In genomic region chr1:38030596-38031512, GRCh38 we compare ENCODE assay signal across 9 cellular contexts. TPM values are rescaled to one million over a fixed set of nuclear protein-coding genes. Genes with fewer than 3 reads are reported as not detected.
DNase-seq lines count a peak whose midpoint lies in the region; ATAC-seq, FAIRE-seq and TF ChIP-seq lines count a peak whose summit lies in the region.
"Had no signal": no experiment of that assay in that cellular context is flagged by ENCODE, and none has a peak within 500 bp of the region (broad histone marks: within the 10 kb centered on the region; RNA-seq: fewer than 3 reads in every experiment).

No MANE protein-coding gene starts in this region.

- peak overlapping the region; percentile 90 for H3K27ac Mint-ChIP-seq in activated T-helper 2 cell treated with anti-CD3 and anti-CD28 coated beads, Interferon-gamma antibody, Interleukin-2, Interleukin-4, amounts not matched to agents 10 μg/mL and 5 μg/mL and 100 μg/mL, durations not matched to agents 14 hours and 24 hours and 36 hours

- H3K4me1 ChIP-seq in right atrium auricular region (peaks cover 0 to 28% of the 10 kb centered on the region in 2 donors), keratinocyte (ENCODE audit: control insufficient read depth, extremely low read depth, insufficient read depth, low read length) (peaks cover 56% of the 10 kb centered on the region), urinary bladder (ENCODE audit: insufficient read depth) (no peaks in the 10 kb centered on the region)

- peaks cover 51% of the 10 kb centered on the region for H3K4me1 Mint-ChIP-seq in activated T-helper 2 cell treated with anti-CD3 and anti-CD28 coated beads, Interferon-gamma antibody, Interleukin-2, Interleukin-4, amounts not matched to agents 10 μg/mL and 5 μg/mL and 100 μg/mL, durations not matched to agents 14 hours and 24 hours and 36 hours (ENCODE audit: low read depth)

- H3K27ac ChIP-seq in right atrium auricular region = peak overlapping the region in 1 of 2 donors; percentile 44
- H3K27ac ChIP-seq in keratinocyte (ENCODE audit: control insufficient read depth, insufficient read depth, low read length) = peak overlapping the region; percentile 98
- H3K27ac ChIP-seq in urinary bladder (ENCODE audit: low read depth) = peak overlapping the region; percentile 48

- H3K4me3 ChIP-seq in right atrium auricular region (no peak overlapping the region), keratinocyte (ENCODE audit: control insufficient read depth in 2 of 3, extremely low read depth in 1 of 3, insufficient read depth in 2 of 3, low read depth in 1 of 3, low read length in 3 of 3) (peak overlapping the region in 2 of 3 experiments; percentile 13 to 36), urinary bladder (ENCODE audit: low read depth, low read length) (no peak overlapping the region)

- H3K36me3 ChIP-seq in right atrium auricular region (peaks cover 3% of the 10 kb centered on the region), keratinocyte (ENCODE audit: control insufficient read depth in 2 of 2, extremely low read depth in 1 of 2, insufficient read depth in 2 of 2, low read length in 2 of 2) (peaks cover 0 to under 1% of the 10 kb centered on the region in 2 experiments), urinary bladder (ENCODE audit: insufficient read depth) (no peaks in the 10 kb centered on the region)

- dilution Hi-C loops in keratinocyte (cut with MboI; ENCODE audit: extremely low pct_ligation_motif_present, low sequenced_read_pairs) = no loop called here

- peaks cover 16% of the 10 kb centered on the region for H3K36me3 Mint-ChIP-seq in activated T-helper 2 cell treated with anti-CD3 and anti-CD28 coated beads, Interferon-gamma antibody, Interleukin-2, Interleukin-4, amounts not matched to agents 10 μg/mL and 5 μg/mL and 100 μg/mL, durations not matched to agents 14 hours and 24 hours and 36 hours (ENCODE audit: low read depth)

- no peak for DNase-seq in Right ventricle myocardium superior
- DNase-seq in right atrium auricular region (ENCODE audit: low spot score) = no peak
- no peak for DNase-seq in activated T-helper 2 cell treated with anti-CD3 and anti-CD28 coated beads, Interferon-gamma antibody, Interleukin-2, Interleukin-4, amounts not matched to agents 10 μg/mL and 5 μg/mL and 100 μg/mL, durations not matched to agents 14 hours and 24 hours and 36 hours (ENCODE audit: low spot score)
- DNase-seq in keratinocyte (ENCODE audit: low read depth, low spot score) = no peak
- DNase-seq in NCI-H1092 treated with DMSO at 0.1 percent for 48 hours (lab: John Stamatoyannopoulos, UW) = no peak
- DNase-seq in stimulated activated CD4-positive, alpha-beta T cell treated with anti-CD3 and anti-CD28 coated beads, Interleukin-1b, Interleukin-23, amount 100 ng/mL, for 48 hours = no peak
- no peak for DNase-seq in activated CD8-positive, alpha-beta memory T cell treated with anti-CD3 and anti-CD28 coated beads for 24 hours

- no peaks in the 10 kb centered on the region for H3K79me2 ChIP-seq in keratinocyte (ENCODE audit: control insufficient read depth, insufficient read depth, low read length)

- ATAC-seq in Right ventricle myocardium superior (ENCODE audit: poor library complexity) = peak; percentile 14

- intact Hi-C loops in Right ventricle myocardium superior (cut with DNase I) = no loop called here
- intact Hi-C loops in activated T-helper 2 cell treated with anti-CD3 and anti-CD28 coated beads, Interferon-gamma antibody, Interleukin-2, Interleukin-4, amounts not matched to agents 10 μg/mL and 5 μg/mL and 100 μg/mL, durations not matched to agents 14 hours and 24 hours and 36 hours (cut with micrococcal nuclease) = loop anchor here (1.0 kb wide), 2 partner anchors 16 to 19 kb away; partner anchors contain the start of gene UTP11

- H3K9me3 ChIP-seq in right atrium auricular region (no peaks in the 10 kb centered on the region), keratinocyte (ENCODE audit: control insufficient read depth, low read depth, low read length) (no peaks in the 10 kb centered on the region)

- H4K20me1 ChIP-seq in keratinocyte (ENCODE audit: control insufficient read depth, extremely low read depth, insufficient read depth, low read length) = peaks cover 4% of the 10 kb centered on the region

- peak overlapping the region; percentile 81 for H3K9ac ChIP-seq in keratinocyte (ENCODE audit: control insufficient read depth, extremely low read depth, insufficient read depth, low read length)

- TF ChIP-seq CTCF in right atrium auricular region (IDR thresholded peaks at IDR 0.05) = no peak
- no peak for TF ChIP-seq CTCF in keratinocyte (optimal IDR thresholded peaks at IDR 0.05 in 1 of 3, IDR thresholded peaks at IDR 0.05 in 1 of 3, conservative IDR thresholded peaks at IDR 0.05 in 1 of 3; ENCODE audit: extremely low read depth in 1 of 3, insufficient read depth in 2 of 3, low read length in 3 of 3)

- H3K27me3 ChIP-seq in right atrium auricular region (no peaks in the 10 kb centered on the region), keratinocyte (ENCODE audit: control insufficient read depth, extremely low read depth, insufficient read depth, low read length) (no peaks in the 10 kb centered on the region)

- H3K27me3 Mint-ChIP-seq in activated T-helper 2 cell treated with anti-CD3 and anti-CD28 coated beads, Interferon-gamma antibody, Interleukin-2, Interleukin-4, amounts not matched to agents 10 μg/mL and 5 μg/mL and 100 μg/mL, durations not matched to agents 14 hours and 24 hours and 36 hours (ENCODE audit: low read depth) = no peaks in the 10 kb centered on the region

- peak overlapping the region; percentile 73 for H3K4me2 ChIP-seq in keratinocyte (ENCODE audit: control insufficient read depth, extremely low read depth, insufficient read depth, low read depth, low read length)

- H2AFZ ChIP-seq in keratinocyte (ENCODE audit: control insufficient read depth, low read length) = no peak overlapping the region

- FAIRE-seq in keratinocyte (lab: Jason Lieb, UNC) = no peak

- peak overlapping the region; percentile 37 for H3K4me3 Mint-ChIP-seq in activated T-helper 2 cell treated with anti-CD3 and anti-CD28 coated beads, Interferon-gamma antibody, Interleukin-2, Interleukin-4, amounts not matched to agents 10 μg/mL and 5 μg/mL and 100 μg/mL, durations not matched to agents 14 hours and 24 hours and 36 hours (ENCODE audit: low read depth)

- no peaks in the 10 kb centered on the region for H3K9me3 Mint-ChIP-seq in activated T-helper 2 cell treated with anti-CD3 and anti-CD28 coated beads, Interferon-gamma antibody, Interleukin-2, Interleukin-4, amounts not matched to agents 10 μg/mL and 5 μg/mL and 100 μg/mL, durations not matched to agents 14 hours and 24 hours and 36 hours

- H3K9me1 ChIP-seq in keratinocyte (ENCODE audit: control insufficient read depth, extremely low read depth, insufficient read depth, low read length) = no peaks in the 10 kb centered on the region

- WGBS in urinary bladder = 72% methylated on average over 17 of the region's 17 CpGs

RNA-seq across cellular contexts. Expression of gene POU3F1, which starts 15.7 kb away (rescaled TPM):
- total RNA-seq in Right ventricle myocardium superior (0.16 TPM), right atrium auricular region (not detected), urinary bladder (0.32 TPM)
- total RNA-seq in activated T-helper 2 cell treated with anti-CD3 and anti-CD28 coated beads, Interferon-gamma antibody, Interleukin-2, Interleukin-4, amounts not matched to agents 10 μg/mL and 5 μg/mL and 100 μg/mL, durations not matched to agents 14 hours and 24 hours and 36 hours = 0.32 and 0.48 TPM in 2 replicates
- polyA plus RNA-seq in keratinocyte (0.32 to 1.3 TPM (median 0.59 TPM) in 3 replicates), urinary bladder (0.60 TPM)
- polyA plus RNA-seq in keratinocyte (2011; ENCODE audit: low read depth) = 0.71 TPM
- polyA plus RNA-seq in keratinocyte (2011; cell fraction: cytosol; rRNA removed) = 0.33 and 0.84 TPM in 2 replicates
- 0.52 and 1.7 TPM in 2 replicates for polyA plus RNA-seq in keratinocyte (2011; cell fraction: nucleus; rRNA removed)
- polyA plus RNA-seq in keratinocyte (2012; ENCODE audit: low replicate concordance) = 0.87 and 2.2 TPM in 2 replicates
- polyA minus RNA-seq in keratinocyte = 0.61 to 0.72 TPM (median 0.63 TPM) in 3 replicates
- polyA minus RNA-seq in keratinocyte (2011; cell fraction: cytosol; rRNA and poly(A)+ RNA removed) = 3.3 TPM
- 1.7 and 1.8 TPM in 2 replicates for polyA minus RNA-seq in keratinocyte (2011; cell fraction: nucleus; rRNA and poly(A)+ RNA removed)
- polyA plus RNA-seq: BJ had no signal

RNA-seq across cellular contexts. Expression of gene UTP11, which starts 18.3 kb away (rescaled TPM):
- total RNA-seq in Right ventricle myocardium superior = 46.5 TPM
- total RNA-seq in right atrium auricular region = 10 to 100 TPM; 29.2 to 53.7 TPM
- 78.8 and 79.0 TPM in 2 replicates for total RNA-seq in activated T-helper 2 cell treated with anti-CD3 and anti-CD28 coated beads, Interferon-gamma antibody, Interleukin-2, Interleukin-4, amounts not matched to agents 10 μg/mL and 5 μg/mL and 100 μg/mL, durations not matched to agents 14 hours and 24 hours and 36 hours
- 24.1 to 50.0 TPM (median 49.1 TPM) in 3 replicates for polyA plus RNA-seq in keratinocyte
- 145 TPM for polyA plus RNA-seq in keratinocyte (2011; ENCODE audit: low read depth)
- 26.4 and 35.2 TPM in 2 replicates for polyA plus RNA-seq in keratinocyte (2011; cell fraction: cytosol; rRNA removed)
- polyA plus RNA-seq in keratinocyte (2011; cell fraction: nucleus; rRNA removed) = 24.5 and 39.0 TPM in 2 replicates
- polyA plus RNA-seq in keratinocyte (2012; ENCODE audit: low replicate concordance) = 31.7 and 64.5 TPM in 2 replicates
- 5.7 to 12.6 TPM (median 7.4 TPM) in 3 replicates for polyA minus RNA-seq in keratinocyte
- 15.3 TPM for polyA minus RNA-seq in keratinocyte (2011; cell fraction: cytosol; rRNA and poly(A)+ RNA removed)
- 6.4 and 13.8 TPM in 2 replicates for polyA minus RNA-seq in keratinocyte (2011; cell fraction: nucleus; rRNA and poly(A)+ RNA removed)
- 45.4 TPM for total RNA-seq in urinary bladder
- 43.5 TPM for polyA plus RNA-seq in urinary bladder

RNA-seq across cellular contexts. Expression of gene FHL3, which starts 25.5 kb away (rescaled TPM):
- total RNA-seq in Right ventricle myocardium superior (25.4 TPM), right atrium auricular region (10 to 100 TPM in 1 of 2 donors, 1 to 10 TPM in 1; 8.0 to 16.0 TPM), urinary bladder (9.4 TPM)
- total RNA-seq in activated T-helper 2 cell treated with anti-CD3 and anti-CD28 coated beads, Interferon-gamma antibody, Interleukin-2, Interleukin-4, amounts not matched to agents 10 μg/mL and 5 μg/mL and 100 μg/mL, durations not matched to agents 14 hours and 24 hours and 36 hours = 30.1 and 33.3 TPM in 2 replicates
- polyA plus RNA-seq in keratinocyte (5.1 to 24.6 TPM (median 5.2 TPM) in 3 replicates), urinary bladder (89.6 TPM)
- polyA plus RNA-seq in keratinocyte (2011; ENCODE audit: low read depth) = 6.6 TPM
- polyA plus RNA-seq in keratinocyte (2011; cell fraction: cytosol; rRNA removed) = 9.0 and 16.5 TPM in 2 replicates
- polyA plus RNA-seq in keratinocyte (2011; cell fraction: nucleus; rRNA removed) = 10.2 and 14.7 TPM in 2 replicates
- polyA plus RNA-seq in keratinocyte (2012; ENCODE audit: low replicate concordance) = 11.9 and 29.7 TPM in 2 replicates
- 16.0 to 51.9 TPM (median 20.1 TPM) in 3 replicates for polyA minus RNA-seq in keratinocyte
- 16.7 TPM for polyA minus RNA-seq in keratinocyte (2011; cell fraction: cytosol; rRNA and poly(A)+ RNA removed)
- polyA minus RNA-seq in keratinocyte (2011; cell fraction: nucleus; rRNA and poly(A)+ RNA removed) = 9.4 and 14.0 TPM in 2 replicates

RNA-seq across cellular contexts. Expression of gene SF3A3, which starts 41.0 kb away (rescaled TPM):
- total RNA-seq in Right ventricle myocardium superior = 23.5 TPM
- total RNA-seq in right atrium auricular region = 10 to 100 TPM; 20.4 to 22.1 TPM
- total RNA-seq in activated T-helper 2 cell treated with anti-CD3 and anti-CD28 coated beads, Interferon-gamma antibody, Interleukin-2, Interleukin-4, amounts not matched to agents 10 μg/mL and 5 μg/mL and 100 μg/mL, durations not matched to agents 14 hours and 24 hours and 36 hours = 105 and 112 TPM in 2 replicates
- 26.4 to 47.0 TPM (median 44.5 TPM) in 3 replicates for polyA plus RNA-seq in keratinocyte
- 125 TPM for polyA plus RNA-seq in keratinocyte (2011; ENCODE audit: low read depth)
- 27.8 and 45.9 TPM in 2 replicates for polyA plus RNA-seq in keratinocyte (2011; cell fraction: cytosol; rRNA removed)
- 37.7 and 48.5 TPM in 2 replicates for polyA plus RNA-seq in keratinocyte (2011; cell fraction: nucleus; rRNA removed)
- polyA plus RNA-seq in keratinocyte (2012; ENCODE audit: low replicate concordance) = 30.4 and 59.0 TPM in 2 replicates
- polyA minus RNA-seq in keratinocyte = 7.8 to 38.2 TPM (median 21.6 TPM) in 3 replicates
- 37.4 TPM for polyA minus RNA-seq in keratinocyte (2011; cell fraction: cytosol; rRNA and poly(A)+ RNA removed)
- 19.1 and 28.4 TPM in 2 replicates for polyA minus RNA-seq in keratinocyte (2011; cell fraction: nucleus; rRNA and poly(A)+ RNA removed)
- 78.5 TPM for total RNA-seq in urinary bladder
- 37.5 TPM for polyA plus RNA-seq in urinary bladder

Comparison
In these comparisons a context has a peak if more than half of its experiments do, and no peak if none do; other contexts are left out.
1. H3K4me3 ChIP-seq: peak in keratinocyte (2 of 3); none in right atrium auricular region (0 of 2) and urinary bladder (single experiment).